Comparison of ENCODE assay signal across 32 cellular contexts in genomic region chr4:174118171-174118570, GRCh38.
"Had no signal": no experiment of that assay in that cellular context is flagged by ENCODE, and none has a peak within 500 bp of the region (broad histone marks: within the 10 kb centered on the region; RNA-seq: fewer than 3 reads in every experiment).

No MANE protein-coding gene starts in this region.

- H3K4me1 ChIP-seq: ascending aorta had no signal

- H2AFZ ChIP-seq: PC-9 had no signal

- H3K27me3 ChIP-seq: ascending aorta had no signal

- H3K9ac ChIP-seq: KMS-11 had no signal

- H3K9me3 ChIP-seq: ascending aorta had no signal

- ATAC-seq: activated CD8-positive, alpha-beta T cell treated with anti-CD3 and anti-CD28 coated beads for 36 hours; activated T-cell treated with anti-CD3 and anti-CD28 coated beads, Interleukin-2, amount 50 U/mL, for 72 hours; activated T-helper 17 cell treated with anti-CD3 and anti-CD28 coated beads, Interleukin-2, amount 50 U/mL, for 72 hours; Right ventricle myocardium inferior had no signal

- H3K36me3 Mint-ChIP-seq: activated naive CD8-positive, alpha-beta T cell treated with anti-CD3 and anti-CD28 coated beads for 36 hours had no signal

- H3K4me3 ChIP-seq: ascending aorta, PC-9 had no signal

- H3K4me1 Mint-ChIP-seq: activated naive CD8-positive, alpha-beta T cell treated with anti-CD3 and anti-CD28 coated beads for 36 hours; activated T-helper 17 cell treated with anti-CD3 and anti-CD28 coated beads, Interleukin-2, amount 50 U/mL, for 72 hours had no signal

- H3K27ac ChIP-seq: ascending aorta, KMS-11, PC-9, RWPE1, WERI-Rb-1 had no signal

- H3K27ac Mint-ChIP-seq: activated CD8-positive, alpha-beta T cell treated with anti-CD3 and anti-CD28 coated beads for 36 hours; activated naive CD8-positive, alpha-beta T cell treated with anti-CD3 and anti-CD28 coated beads for 36 hours; activated T-cell treated with anti-CD3 and anti-CD28 coated beads, Interleukin-2, amount 50 U/mL, for 72 hours; activated T-helper 17 cell treated with anti-CD3 and anti-CD28 coated beads, Interleukin-2, amount 50 U/mL, for 72 hours had no signal

- H3K36me3 ChIP-seq: ascending aorta, WERI-Rb-1 had no signal

- H3K9me3 Mint-ChIP-seq: activated CD8-positive, alpha-beta T cell treated with anti-CD3 and anti-CD28 coated beads for 36 hours; activated naive CD8-positive, alpha-beta T cell treated with anti-CD3 and anti-CD28 coated beads for 36 hours; activated T-cell treated with anti-CD3 and anti-CD28 coated beads, Interleukin-2, amount 50 U/mL, for 72 hours; activated T-helper 17 cell treated with anti-CD3 and anti-CD28 coated beads, Interleukin-2, amount 50 U/mL, for 72 hours had no signal

- FAIRE-seq: RCC 7860 had no signal

- DNase-seq: activated CD4-positive, alpha-beta T cell treated with anti-CD3 and anti-CD28 coated beads for 1 hour; activated CD4-positive, alpha-beta T cell treated with anti-CD3 and anti-CD28 coated beads for 48 hours; activated CD4-positive, CD25-positive, alpha-beta regulatory T cell; activated CD8-positive, alpha-beta T cell treated with anti-CD3 and anti-CD28 coated beads for 36 hours; activated effector memory CD4-positive, alpha-beta T cell treated with anti-CD3 and anti-CD28 coated beads, Interleukin-2, amount 50 U/mL, for 16 hours; activated naive CD4-positive, alpha-beta T cell; activated naive CD4-positive, alpha-beta T cell treated with anti-CD3 and anti-CD28 coated beads, Interleukin-2, amount 50 U/mL, for 16 hours; activated naive CD8-positive, alpha-beta T cell treated with anti-CD3 and anti-CD28 coated beads for 36 hours; activated T-cell treated with anti-CD3 and anti-CD28 coated beads, Interleukin-2, amount 50 U/mL, for 1 hour; activated T-cell treated with anti-CD3 and anti-CD28 coated beads, Interleukin-2, amount 50 U/mL, for 72 hours; amygdala; MM.1S; MV-4-11; NCI-H1092; NCI-H146; NCI-H187; NCI-H2029 treated with DMSO at 0.1 percent for 48 hours; NCI-H2107; NCI-H2171; NCI-H510A; NCI-H526; NK-92 treated with Interleukin-12 subunit alpha and Interleukin-12 subunit beta, amount 100 ng/mL, for 24 hours; PC-9; SIG-M5; T1000; WERI-Rb-1 had no signal

- H3K4me3 Mint-ChIP-seq: activated CD8-positive, alpha-beta T cell treated with anti-CD3 and anti-CD28 coated beads for 36 hours; activated naive CD8-positive, alpha-beta T cell treated with anti-CD3 and anti-CD28 coated beads for 36 hours; activated T-cell treated with anti-CD3 and anti-CD28 coated beads, Interleukin-2, amount 50 U/mL, for 72 hours; activated T-helper 17 cell treated with anti-CD3 and anti-CD28 coated beads, Interleukin-2, amount 50 U/mL, for 72 hours had no signal

- H3K4me2 ChIP-seq: KMS-11, PC-9 had no signal
